10 cellular contexts compared by ENCODE assay signal in the genomic region with DNA sequence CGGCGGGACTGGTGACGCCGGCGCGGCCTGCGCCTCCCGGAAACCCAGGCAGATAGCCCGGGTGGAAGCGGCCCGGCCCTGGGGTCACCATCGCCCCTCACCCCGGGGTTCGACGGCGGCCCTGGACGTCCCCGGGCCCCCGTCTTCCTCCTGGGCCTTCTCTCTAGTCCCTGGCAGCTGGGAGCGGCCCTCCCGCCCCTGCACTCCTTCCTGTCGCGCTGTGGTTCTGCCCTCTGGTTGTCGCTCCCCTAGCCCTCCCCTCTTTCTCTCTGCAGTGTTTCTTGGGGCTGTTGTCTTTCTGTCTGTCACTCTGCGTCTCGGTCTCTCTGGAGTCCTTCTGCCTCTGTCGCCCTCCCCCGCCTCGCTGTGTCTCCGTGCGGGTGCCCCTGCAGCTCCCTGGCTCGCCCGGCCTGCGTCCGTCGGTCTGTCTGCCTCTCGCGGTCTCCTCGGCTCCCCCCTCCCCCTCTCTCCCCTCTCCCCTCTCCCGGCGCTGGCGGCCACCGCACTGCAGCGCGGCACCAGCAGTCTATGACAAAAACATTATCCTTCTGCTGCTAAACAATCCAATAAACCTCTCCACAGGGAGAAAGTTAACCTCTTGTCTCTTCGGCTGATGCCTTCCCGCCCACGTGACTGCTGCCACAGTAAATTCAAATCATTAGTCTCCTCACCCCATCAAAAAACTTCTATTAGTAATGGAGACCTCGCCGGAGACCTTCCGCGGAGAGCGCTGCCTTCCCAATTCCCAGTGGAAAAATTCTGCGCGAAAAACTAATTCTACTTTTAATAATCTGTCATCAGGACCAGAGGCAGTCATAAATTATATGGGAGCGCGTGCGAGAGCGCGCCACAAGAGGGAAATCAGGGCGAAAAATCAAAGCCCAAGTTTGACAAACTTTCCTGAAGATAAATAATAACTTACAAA.
DNase-seq lines count a peak whose midpoint lies in the region; FAIRE-seq and TF ChIP-seq lines count a peak whose summit lies in the region.
"Had no signal": no experiment of that assay in that cellular context is flagged by ENCODE, and none has a peak within 500 bp of the region (broad histone marks: within the 10 kb centered on the region; RNA-seq: fewer than 3 reads in every experiment).

No MANE protein-coding gene starts in this region.

- WGBS in adrenal gland, 4 donors: 1 to 3% (median 1%) methylated on average over 38 to 61 of the region's 61 CpGs

- H3K9me3 ChIP-seq in NT2/D1 (ENCODE audit: insufficient read depth, low read length) (no peaks in the 10 kb centered on the region), adrenal gland (replicated peaks in 1 of 3) (no peaks in the 10 kb centered on the region)

- peak overlapping the region; percentile 86 for H3K4me3 Mint-ChIP-seq in neural crest cell

- H3K27me3 Mint-ChIP-seq in neural crest cell (ENCODE audit: low read depth): peaks cover 85% of the 10 kb centered on the region

- H3K27ac Mint-ChIP-seq in neural crest cell (ENCODE audit: unreplicated experiment): no peak overlapping the region

- H3K36me3 ChIP-seq in NT2/D1 (ENCODE audit: insufficient read depth, insufficient read length, low read length): no peaks in the 10 kb centered on the region
- no peaks in the 10 kb centered on the region for H3K36me3 ChIP-seq in bronchial epithelial cell (ENCODE audit: control insufficient read depth, insufficient read depth, low read length)
- H3K36me3 ChIP-seq in adrenal gland (replicated peaks in 1 of 2): no peaks in the 10 kb centered on the region
- H3K36me3 ChIP-seq: brain microvascular endothelial cell had no signal

- H3K4me3 ChIP-seq in NT2/D1 (ENCODE audit: insufficient read length, low read depth): peak overlapping the region; percentile 41
- peak overlapping the region; percentile 8 for H3K4me3 ChIP-seq in bronchial epithelial cell (ENCODE audit: low read depth, low read length)
- H3K4me3 ChIP-seq in adrenal gland: peak overlapping the region in 1 of 4 donors; percentile 23

- no peak for TF ChIP-seq POLR2A in adrenal gland (IDR thresholded peaks at IDR 0.05)

- H3K36me3 Mint-ChIP-seq in neural crest cell (ENCODE audit: low read depth): peaks cover 1% of the 10 kb centered on the region

- no peak for FAIRE-seq in bronchial epithelial cell (lab: Jason Lieb, UNC)
- FAIRE-seq: GM12892 had no signal

- peaks cover 5% of the 10 kb centered on the region for H3K9me3 Mint-ChIP-seq in neural crest cell

- H3K27me3 ChIP-seq in NT2/D1 (ENCODE audit: insufficient read depth, insufficient read length) (peaks cover 71% of the 10 kb centered on the region), bronchial epithelial cell (ENCODE audit: control insufficient read depth, insufficient read depth, low read length) (peaks cover 48% of the 10 kb centered on the region), adrenal gland (peaks cover 85% of the 10 kb centered on the region)

- H3K9ac ChIP-seq in NT2/D1 (ENCODE audit: insufficient read length, low read depth): peak overlapping the region; percentile 50

- H3K27ac ChIP-seq in adrenal gland: no peak overlapping the region
- H3K27ac ChIP-seq: brain microvascular endothelial cell had no signal

- intact Hi-C loops in adrenal gland (cut with DNase I): no loop called here

- peaks cover 29% of the 10 kb centered on the region for H3K4me1 Mint-ChIP-seq in neural crest cell

- H3K4me1 ChIP-seq in NT2/D1 (ENCODE audit: insufficient read depth, insufficient read length) (no peaks in the 10 kb centered on the region), adrenal gland (replicated peaks in 1 of 2) (peaks cover 22 to 23% of the 10 kb centered on the region in 2 donors)

- TF ChIP-seq CTCF in bronchial epithelial cell (IDR thresholded peaks at IDR 0.05; ENCODE audit: insufficient read depth, low read length, severe bottlenecking): no peak
- no peak for TF ChIP-seq CTCF in neural crest cell (conservative IDR thresholded peaks at IDR 0.05)
- no peak for TF ChIP-seq CTCF in adrenal gland (IDR thresholded peaks at IDR 0.05)

- DNase-seq in Daoy (ENCODE audit: low read depth) (peak; percentile 25), NT2/D1 (ENCODE audit: low read depth, low spot score) (no peak), bronchial epithelial cell (ENCODE audit: low read depth) (no peak), neural crest cell (ENCODE audit: low read depth, low spot score) (no peak), DMS153 (lab: John Stamatoyannopoulos, UW) (no peak), NCI-H2196 (lab: John Stamatoyannopoulos, UW; ENCODE audit: unreplicated experiment) (no peak), epidermal melanocyte (ENCODE audit: insufficient read length, low spot score) (no peak), adrenal gland (no peak)
- DNase-seq: brain microvascular endothelial cell had no signal
